In genomic region chr12:131905640-131906091, GRCh38 we compare ENCODE assay signal across 11 cellular contexts.
"Had no signal": no experiment of that assay in that cellular context is flagged by ENCODE, and none has a peak within 500 bp of the region (broad histone marks: within the 10 kb centered on the region; RNA-seq: fewer than 3 reads in every experiment).

No MANE protein-coding gene starts in this region.

- H3K27me3 ChIP-seq: dorsolateral prefrontal cortex, gastroesophageal sphincter, tibial artery, uterus had no signal

- H3K4me3 ChIP-seq: dorsolateral prefrontal cortex, gastroesophageal sphincter, tibial artery, uterus had no signal

- H3K9me3 ChIP-seq: gastroesophageal sphincter, tibial artery, uterus had no signal

- H3K9ac ChIP-seq: parathyroid adenoma had no signal

- H3K27ac ChIP-seq: gastroesophageal sphincter, parathyroid adenoma, tibial artery, uterus had no signal

- H3K9me3 Mint-ChIP-seq: activated naive CD4-positive, alpha-beta T cell treated with anti-CD3 and anti-CD28 coated beads for 36 hours; stimulated activated memory B cell treated with anti-CD40 and anti-IgM and Interleukin-4, amounts not matched to agents 10 μg/mL and 1 μg/mL and 100 μg/mL, for 72 hours; T-helper 1 cell treated with Interleukin-12 subunit alpha and Interleukin-12 subunit beta and Interleukin-4 antibody, amounts not matched to agents 30 μg/mL and 1 μg/mL, for 36 hours had no signal

- H3K36me3 ChIP-seq: uterus had no signal

- DNase-seq: activated CD4-positive, alpha-beta T cell treated with anti-CD3 and anti-CD28 coated beads for 4 hours; activated CD8-positive, alpha-beta memory T cell treated with anti-CD3 and anti-CD28 coated beads for 24 hours; activated naive CD4-positive, alpha-beta T cell treated with anti-CD3 and anti-CD28 coated beads for 36 hours; midbrain had no signal

- H3K27ac Mint-ChIP-seq: activated naive CD4-positive, alpha-beta T cell treated with anti-CD3 and anti-CD28 coated beads for 36 hours; stimulated activated memory B cell treated with anti-CD40 and anti-IgM and Interleukin-4, amounts not matched to agents 10 μg/mL and 1 μg/mL and 100 μg/mL, for 72 hours; T-helper 1 cell treated with Interleukin-12 subunit alpha and Interleukin-12 subunit beta and Interleukin-4 antibody, amounts not matched to agents 30 μg/mL and 1 μg/mL, for 36 hours had no signal

- ATAC-seq: gastroesophageal sphincter; stimulated activated memory B cell treated with anti-CD40 and anti-IgM and Interleukin-4, amounts not matched to agents 10 μg/mL and 1 μg/mL and 100 μg/mL, for 72 hours had no signal
